In the genomic region with DNA sequence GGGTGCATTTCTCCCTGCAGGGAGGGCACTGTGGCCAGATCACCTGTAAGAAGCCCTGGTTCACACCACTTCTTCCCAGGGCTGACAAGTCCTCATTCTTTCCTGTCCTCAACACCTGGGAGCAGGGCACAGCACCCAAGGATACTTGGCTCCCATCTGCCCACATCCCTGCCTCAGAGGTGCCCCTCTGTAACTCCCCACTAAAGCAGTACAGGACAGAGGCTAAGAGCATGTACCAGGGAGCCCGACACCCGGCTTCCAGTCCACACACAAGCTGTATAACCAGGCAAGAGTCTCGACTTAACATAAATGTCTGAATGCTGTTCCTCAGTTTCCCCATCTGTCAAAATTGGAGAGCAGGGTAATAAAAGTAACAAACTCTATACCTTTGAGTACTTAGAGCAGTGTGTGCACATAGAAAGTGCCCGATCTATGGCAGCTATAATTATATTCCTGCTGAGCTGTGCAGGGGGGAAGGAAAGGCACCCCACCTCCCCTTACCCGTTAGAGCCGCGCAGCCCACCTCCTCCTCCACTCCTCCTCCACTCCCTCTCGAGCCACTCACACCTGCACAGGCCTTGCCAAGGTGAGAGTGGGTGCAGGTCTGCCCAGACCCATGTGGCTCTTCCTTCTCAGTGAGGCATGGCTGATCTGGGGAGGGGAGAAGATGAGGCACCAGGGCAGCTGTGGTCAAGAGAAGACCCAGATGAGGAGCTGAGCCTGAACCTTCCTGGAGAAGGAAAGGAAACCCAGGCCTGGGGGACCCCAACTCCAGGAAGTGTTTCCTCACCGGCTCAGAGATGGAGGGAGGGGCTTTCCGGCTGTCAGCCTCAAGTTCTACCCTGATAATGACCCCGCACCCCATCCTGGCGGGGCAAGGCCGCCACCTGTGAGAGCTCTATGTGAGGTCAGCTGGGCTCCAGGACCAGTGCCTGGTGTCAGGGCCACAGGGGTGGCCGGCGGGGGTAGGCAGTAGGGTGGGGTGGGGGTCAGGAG, we compare ENCODE assay signal across 2 cellular contexts.
TF ChIP-seq lines count a peak whose summit lies in the region.

No MANE protein-coding gene starts in this region.

TF ChIP-seq in GM23338, 12 proteins besides CTCF, POLR2A, EP300 and RAD21:
- peak; percentile 31 for TF ChIP-seq POLR2AphosphoS5 (IDR thresholded peaks at IDR 0.05; ENCODE audit: low read depth)
- TF ChIP-seq, protein P1, sequence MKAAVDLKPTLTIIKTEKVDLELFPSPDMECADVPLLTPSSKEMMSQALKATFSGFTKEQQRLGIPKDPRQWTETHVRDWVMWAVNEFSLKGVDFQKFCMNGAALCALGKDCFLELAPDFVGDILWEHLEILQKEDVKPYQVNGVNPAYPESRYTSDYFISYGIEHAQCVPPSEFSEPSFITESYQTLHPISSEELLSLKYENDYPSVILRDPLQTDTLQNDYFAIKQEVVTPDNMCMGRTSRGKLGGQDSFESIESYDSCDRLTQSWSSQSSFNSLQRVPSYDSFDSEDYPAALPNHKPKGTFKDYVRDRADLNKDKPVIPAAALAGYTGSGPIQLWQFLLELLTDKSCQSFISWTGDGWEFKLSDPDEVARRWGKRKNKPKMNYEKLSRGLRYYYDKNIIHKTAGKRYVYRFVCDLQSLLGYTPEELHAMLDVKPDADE (IDR thresholded peaks at IDR 0.05): no peak

TF ChIP-seq in H1, 55 proteins besides CTCF, POLR2A, EP300 and RAD21:
- TF ChIP-seq BACH1 (IDR thresholded peaks at IDR 0.05; ENCODE audit: low read length) (no peak), SUZ12 (IDR thresholded peaks at IDR 0.05; ENCODE audit: low read length) (no peak), FOSL1 (IDR thresholded peaks at IDR 0.05; ENCODE audit: insufficient read depth, low read depth, low read length) (no peak), KDM1A (IDR thresholded peaks at IDR 0.05; ENCODE audit: borderline replicate concordance, low read length) (no peak), MAFK (IDR thresholded peaks at IDR 0.05; ENCODE audit: low read depth, low read length) (no peak), CBX5 (IDR thresholded peaks at IDR 0.05; ENCODE audit: low read depth, low read length) (no peak), KDM5A (IDR thresholded peaks at IDR 0.05; ENCODE audit: low read length) (no peak), EGR1 (IDR thresholded peaks at IDR 0.05; ENCODE audit: borderline replicate concordance, low read depth, low read length) (no peak), SP4 (IDR thresholded peaks at IDR 0.05; ENCODE audit: low read length) (no peak), BCL11A (IDR thresholded peaks at IDR 0.05; ENCODE audit: low read depth in 2 of 2, low read length in 2 of 2) (no peak), RXRA (IDR thresholded peaks at IDR 0.05; ENCODE audit: insufficient read depth, low read depth, low read length) (no peak), TCF12 (IDR thresholded peaks at IDR 0.05; ENCODE audit: low read depth, low read length) (no peak)
